ENCODE assay signal across 8 cellular contexts in the genomic region with DNA sequence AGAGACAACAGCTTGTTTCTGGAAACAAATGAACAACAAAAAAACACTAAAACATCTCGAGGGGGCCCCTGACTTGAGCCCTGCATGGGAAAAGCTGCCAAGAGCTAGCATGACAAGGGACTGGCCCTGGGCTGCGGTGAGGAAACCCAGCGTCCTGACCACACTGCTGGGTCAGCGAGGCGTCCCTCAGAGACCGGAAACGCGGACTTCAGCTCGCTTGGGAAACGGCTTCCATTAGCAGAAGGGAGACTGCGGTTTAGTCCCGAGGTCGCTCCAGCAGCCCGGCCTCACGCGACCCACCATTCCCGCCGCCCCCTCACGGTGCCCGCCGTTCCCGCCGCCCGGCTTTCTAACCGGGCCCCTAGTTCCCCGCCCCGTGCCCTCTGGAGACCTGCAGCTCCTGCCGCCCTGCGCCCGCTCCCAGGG. TPM values are rescaled to one million over a fixed set of nuclear protein-coding genes. Genes with fewer than 3 reads are reported as not detected.
DNase-seq lines count a peak whose midpoint lies in the region; ATAC-seq and TF ChIP-seq lines count a peak whose summit lies in the region.

No MANE protein-coding gene starts in this region.

- H3K27ac ChIP-seq in ectodermal cell (ENCODE audit: insufficient read depth, low read depth, low read length, poor library complexity, severe bottlenecking), result peak overlapping the region; percentile 8
- peak overlapping the region; percentile 97 to 98 for H3K27ac ChIP-seq in liver (ENCODE audit: low read depth in 1 of 2, low read length in 2 of 2)

- H3K27me3 ChIP-seq in ectodermal cell (ENCODE audit: control insufficient read depth, insufficient read depth, low read length, poor library complexity, severe bottlenecking) (peaks cover 22% of the 10 kb centered on the region), liver (ENCODE audit: control insufficient read depth in 4 of 4, insufficient read depth in 4 of 4, low read length in 3 of 4) (no peaks in the 10 kb centered on the region)

- CTCF ChIA-PET in T-cell (lab: Charles Lee), result interaction anchor here (0.7 to 1.1 kb wide), 4 partner anchors 16 to 1452 kb away, joined by 3 to 4 read pairs (median 3); no protein-coding TSS in a partner anchor

- peaks cover 5% of the 10 kb centered on the region for H3K4me1 ChIP-seq in ectodermal cell (ENCODE audit: control insufficient read depth, insufficient read depth, low read length)
- H3K4me1 ChIP-seq in liver (ENCODE audit: control insufficient read depth in 4 of 4, insufficient read depth in 4 of 4, low read length in 3 of 4), result peaks cover 4 to 20% (median 8%) of the 10 kb centered on the region in 4 donors

- ATAC-seq in GM19351 (IDR thresholded peaks at IDR 0.05; ENCODE audit: unreplicated experiment) (peak; percentile 45), HG03442 (IDR thresholded peaks at IDR 0.05; ENCODE audit: unreplicated experiment) (peak; percentile 34), T-cell (replicated peaks in 1 of 4) (peak in 3 of 4 experiments; percentile 3 to 50 (median 5)), HG02970 (IDR thresholded peaks at IDR 0.05; ENCODE audit: low FRiP score, unreplicated experiment) (no peak)

- peaks cover 14 to 25% (median 24%) of the 10 kb centered on the region in 3 donors for H3K4me1 Mint-ChIP-seq in T-cell

- H3K36me3 Mint-ChIP-seq in T-cell, result no peaks in the 10 kb centered on the region

- no peaks in the 10 kb centered on the region for H3K36me3 ChIP-seq in ectodermal cell (ENCODE audit: control insufficient read depth, insufficient read depth, low read length)
- H3K36me3 ChIP-seq in liver (ENCODE audit: control insufficient read depth in 4 of 4, insufficient read depth in 3 of 4, low read depth in 1 of 4, low read length in 3 of 4), result no peaks in the 10 kb centered on the region

- H3K9me3 Mint-ChIP-seq in T-cell, result no peaks in the 10 kb centered on the region

- DNase-seq in DMS153 (lab: John Stamatoyannopoulos, UW), result peak; percentile 22
- DNase-seq in T-cell, result peak in 17 of 34 experiments; percentile 2 to 40 (median 10)
- peak; percentile 5 to 6 for DNase-seq in stimulated activated CD8-positive, alpha-beta memory T cell treated with anti-CD3 and anti-CD28 coated beads, Interleukin-7, amount 100 ng/mL, for 1 hour (ENCODE audit: low read depth in 2 of 2)

- TF ChIP-seq CTCF in liver (IDR thresholded peaks at IDR 0.05; ENCODE audit: low read depth, low read length, missing input control), result no peak

- H3K4me3 ChIP-seq in ectodermal cell (ENCODE audit: insufficient read depth, low read depth, low read length) (peak overlapping the region; percentile 79), liver (ENCODE audit: low read depth in 1 of 3, low read length in 3 of 3) (peak overlapping the region; percentile 64 to 79 (median 70))

- H3K27ac Mint-ChIP-seq in T-cell, result peak overlapping the region; percentile 66 to 88

- TF ChIP-seq RAD21 in liver (IDR thresholded peaks at IDR 0.05), result no peak

- H3K4me3 Mint-ChIP-seq in T-cell, result peak overlapping the region; percentile 85 to 88 (median 87)

- H3K9me3 ChIP-seq in ectodermal cell (ENCODE audit: control insufficient read depth, low read length), result no peaks in the 10 kb centered on the region
- H3K9me3 ChIP-seq in liver (ENCODE audit: control insufficient read depth in 4 of 4, low read length in 3 of 4), result no peaks in the 10 kb centered on the region

- H3K27me3 Mint-ChIP-seq in T-cell, result peaks cover 0 to 8% of the 10 kb centered on the region in 2 donors

- 0% methylated on average over 30 of the region's 30 CpGs for WGBS in ectodermal cell, 2 experiments
- under 1% methylated on average over 30 of the region's 30 CpGs for WGBS in liver

- peak overlapping the region; percentile 76 to 81 for H3K9ac ChIP-seq in liver (ENCODE audit: low read depth in 1 of 2, low read length in 2 of 2)

- POLR2A ChIA-PET in T-cell (lab: Charles Lee), result no interaction called here

TF ChIP-seq in liver, 16 proteins besides CTCF, POLR2A, EP300 and RAD21:
- TF ChIP-seq GABPA (IDR thresholded peaks at IDR 0.05 in 1 of 2, conservative IDR thresholded peaks at IDR 0.05 in 1 of 2) (peak in 1 of 2 donors; percentile 31), YY1 (IDR thresholded peaks at IDR 0.05) (peak; percentile 88), RXRA (IDR thresholded peaks at IDR 0.05) (peak in 1 of 2 donors; percentile 13), HNF4G (IDR thresholded peaks at IDR 0.05) (no peak), EGR1 (IDR thresholded peaks at IDR 0.05; ENCODE audit: low read depth in 2 of 2) (no peak), JUND (IDR thresholded peaks at IDR 0.05) (no peak), ATF3 (IDR thresholded peaks at IDR 0.05) (no peak)
- TF ChIP-seq, protein P1, sequence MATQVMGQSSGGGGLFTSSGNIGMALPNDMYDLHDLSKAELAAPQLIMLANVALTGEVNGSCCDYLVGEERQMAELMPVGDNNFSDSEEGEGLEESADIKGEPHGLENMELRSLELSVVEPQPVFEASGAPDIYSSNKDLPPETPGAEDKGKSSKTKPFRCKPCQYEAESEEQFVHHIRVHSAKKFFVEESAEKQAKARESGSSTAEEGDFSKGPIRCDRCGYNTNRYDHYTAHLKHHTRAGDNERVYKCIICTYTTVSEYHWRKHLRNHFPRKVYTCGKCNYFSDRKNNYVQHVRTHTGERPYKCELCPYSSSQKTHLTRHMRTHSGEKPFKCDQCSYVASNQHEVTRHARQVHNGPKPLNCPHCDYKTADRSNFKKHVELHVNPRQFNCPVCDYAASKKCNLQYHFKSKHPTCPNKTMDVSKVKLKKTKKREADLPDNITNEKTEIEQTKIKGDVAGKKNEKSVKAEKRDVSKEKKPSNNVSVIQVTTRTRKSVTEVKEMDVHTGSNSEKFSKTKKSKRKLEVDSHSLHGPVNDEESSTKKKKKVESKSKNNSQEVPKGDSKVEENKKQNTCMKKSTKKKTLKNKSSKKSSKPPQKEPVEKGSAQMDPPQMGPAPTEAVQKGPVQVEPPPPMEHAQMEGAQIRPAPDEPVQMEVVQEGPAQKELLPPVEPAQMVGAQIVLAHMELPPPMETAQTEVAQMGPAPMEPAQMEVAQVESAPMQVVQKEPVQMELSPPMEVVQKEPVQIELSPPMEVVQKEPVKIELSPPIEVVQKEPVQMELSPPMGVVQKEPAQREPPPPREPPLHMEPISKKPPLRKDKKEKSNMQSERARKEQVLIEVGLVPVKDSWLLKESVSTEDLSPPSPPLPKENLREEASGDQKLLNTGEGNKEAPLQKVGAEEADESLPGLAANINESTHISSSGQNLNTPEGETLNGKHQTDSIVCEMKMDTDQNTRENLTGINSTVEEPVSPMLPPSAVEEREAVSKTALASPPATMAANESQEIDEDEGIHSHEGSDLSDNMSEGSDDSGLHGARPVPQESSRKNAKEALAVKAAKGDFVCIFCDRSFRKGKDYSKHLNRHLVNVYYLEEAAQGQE (IDR thresholded peaks at IDR 0.05), result peak; percentile 33

RNA-seq across cellular contexts. Expression of gene CCDC122, which starts 0.6 kb away (rescaled TPM):
- total RNA-seq in T-cell (1 to 10 TPM in 2 of 5 donors, under 1 TPM in 3; 0.44 to 4.1 (median 0.78) TPM), liver (1 to 10 TPM; 1.3 to 2.3 TPM)
- 12.5 TPM for polyA plus RNA-seq in ectodermal cell (2013, experiment 1 of 4)
- polyA plus RNA-seq in ectodermal cell (2013, experiment 2 of 4), result 14.1 TPM
- 10.0 TPM for polyA plus RNA-seq in ectodermal cell (2013, experiment 3 of 4)
- polyA plus RNA-seq in ectodermal cell (2013, experiment 4 of 4), result 14.0 TPM
- polyA plus RNA-seq in liver, result 1 to 10 TPM; 1.2 to 2.2 TPM

RNA-seq across cellular contexts. Expression of gene LACC1, which starts 0.8 kb away (rescaled TPM):
- total RNA-seq in T-cell (1 to 10 TPM in 4 of 5 donors, under 1 TPM in 1; 0.50 to 3.2 (median 1.5) TPM), liver (1 to 10 TPM; 2.6 to 4.4 TPM)
- 1.3 TPM for polyA plus RNA-seq in ectodermal cell (2013, experiment 1 of 4)
- 1.3 TPM for polyA plus RNA-seq in ectodermal cell (2013, experiment 2 of 4)
- 0.96 TPM for polyA plus RNA-seq in ectodermal cell (2013, experiment 3 of 4)
- 0.73 TPM for polyA plus RNA-seq in ectodermal cell (2013, experiment 4 of 4)
- 1 to 10 TPM; 2.2 to 2.5 TPM for polyA plus RNA-seq in liver
